ENCODE assay signal across 21 cellular contexts in the genomic region with DNA sequence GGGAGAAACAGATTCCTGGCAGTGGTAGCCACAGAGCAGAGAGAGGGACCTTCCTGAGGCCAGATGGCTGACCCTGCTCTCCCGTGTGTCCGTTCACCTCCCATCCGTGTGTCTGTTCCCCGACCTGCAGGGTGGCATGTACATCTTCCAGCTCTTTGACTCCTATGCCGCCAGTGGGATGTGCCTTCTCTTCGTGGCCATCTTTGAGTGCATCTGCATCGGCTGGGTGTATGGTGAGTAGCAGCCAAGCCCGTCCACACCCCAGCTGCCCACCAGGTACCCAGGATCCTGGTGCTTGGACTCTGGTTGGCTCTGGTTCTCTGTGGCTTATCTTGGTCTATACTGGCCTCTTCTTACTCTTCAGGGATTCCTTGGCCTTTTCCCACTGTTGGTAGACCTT. TPM values are rescaled to one million over a fixed set of nuclear protein-coding genes. Genes with fewer than 3 reads are reported as not detected.
"Had no signal": no experiment of that assay in that cellular context is flagged by ENCODE, and none has a peak within 500 bp of the region (broad histone marks: within the 10 kb centered on the region; RNA-seq: fewer than 3 reads in every experiment).

No MANE protein-coding gene starts in this region.

- H3K4me1 Mint-ChIP-seq: activated naive CD8-positive, alpha-beta T cell treated with anti-CD3 and anti-CD28 coated beads for 36 hours; naive thymus-derived CD8-positive, alpha-beta T cell had no signal

- H3K9me3 ChIP-seq: body of pancreas, gastroesophageal sphincter, heart left ventricle, neutrophil, tibial nerve, uterus had no signal

- H3K4me3 Mint-ChIP-seq: activated naive CD8-positive, alpha-beta T cell treated with anti-CD3 and anti-CD28 coated beads for 36 hours; endodermal cell; naive thymus-derived CD8-positive, alpha-beta T cell; stimulated activated naive CD8-positive, alpha-beta T cell treated with anti-CD3 and anti-CD28 coated beads, Interleukin-15, Interleukin-2, amounts not matched to agents 100 ng/mL and 50 ng/mL, for 24 hours had no signal

- H3K4me1 ChIP-seq: body of pancreas, heart left ventricle, uterus had no signal

- H3K27ac ChIP-seq: body of pancreas, heart left ventricle, neutrophil, WERI-Rb-1 had no signal

- H3K36me3 ChIP-seq: gastroesophageal sphincter, heart left ventricle, neutrophil, tibial nerve, uterus, WERI-Rb-1 had no signal

- H3K9me3 Mint-ChIP-seq: activated naive CD8-positive, alpha-beta T cell treated with anti-CD3 and anti-CD28 coated beads for 36 hours; endodermal cell; naive thymus-derived CD8-positive, alpha-beta T cell; stimulated activated naive CD8-positive, alpha-beta T cell treated with anti-CD3 and anti-CD28 coated beads, Interleukin-15, Interleukin-2, amounts not matched to agents 100 ng/mL and 50 ng/mL, for 24 hours had no signal

- DNase-seq: activated CD4-positive, alpha-beta T cell treated with anti-CD3 and anti-CD28 coated beads for 1 hour; activated CD4-positive, alpha-beta T cell treated with anti-CD3 and anti-CD28 coated beads, Interleukin-2, amount 50 U/mL, for 4 hours; activated naive CD8-positive, alpha-beta T cell treated with anti-CD3 and anti-CD28 coated beads for 36 hours; amniotic stem cell; central memory CD4-positive, alpha-beta T cell; endodermal cell; heart left ventricle; mesendoderm; uterus; WERI-Rb-1 had no signal

- H3K27me3 Mint-ChIP-seq: activated naive CD8-positive, alpha-beta T cell treated with anti-CD3 and anti-CD28 coated beads for 36 hours; stimulated activated naive CD8-positive, alpha-beta T cell treated with anti-CD3 and anti-CD28 coated beads, Interleukin-15, Interleukin-2, amounts not matched to agents 100 ng/mL and 50 ng/mL, for 24 hours had no signal

- FAIRE-seq: colon had no signal

- ATAC-seq: body of pancreas; naive thymus-derived CD8-positive, alpha-beta T cell had no signal

- H3K36me3 Mint-ChIP-seq: activated naive CD8-positive, alpha-beta T cell treated with anti-CD3 and anti-CD28 coated beads for 36 hours; naive thymus-derived CD8-positive, alpha-beta T cell had no signal

- H3K27ac Mint-ChIP-seq: activated naive CD8-positive, alpha-beta T cell treated with anti-CD3 and anti-CD28 coated beads for 36 hours; endodermal cell; stimulated activated naive CD8-positive, alpha-beta T cell treated with anti-CD3 and anti-CD28 coated beads, Interleukin-15, Interleukin-2, amounts not matched to agents 100 ng/mL and 50 ng/mL, for 24 hours had no signal

- H3K4me3 ChIP-seq: body of pancreas, gastroesophageal sphincter, heart left ventricle, tibial nerve, uterus had no signal

- H3K27me3 ChIP-seq: neutrophil, tibial nerve, uterus had no signal

RNA-seq across cellular contexts. Expression of gene SLC6A1, which starts 59.5 kb away (rescaled TPM):
- total RNA-seq: activated CD8-positive, alpha-beta memory T cell treated with anti-CD3 and anti-CD28 coated beads for 36 hours; activated naive CD8-positive, alpha-beta T cell treated with anti-CD3 and anti-CD28 coated beads for 36 hours; epithelial cell of proximal tubule; naive thymus-derived CD8-positive, alpha-beta T cell; renal cortical epithelial cell; T-helper 2 cell treated with Interferon-gamma antibody and Interleukin-4, amounts not matched to agents 100 ng/mL and 5 ng/mL, for 36 hours had no signal
- polyA plus RNA-seq: naive thymus-derived CD8-positive, alpha-beta T cell had no signal
